In the genomic region with DNA sequence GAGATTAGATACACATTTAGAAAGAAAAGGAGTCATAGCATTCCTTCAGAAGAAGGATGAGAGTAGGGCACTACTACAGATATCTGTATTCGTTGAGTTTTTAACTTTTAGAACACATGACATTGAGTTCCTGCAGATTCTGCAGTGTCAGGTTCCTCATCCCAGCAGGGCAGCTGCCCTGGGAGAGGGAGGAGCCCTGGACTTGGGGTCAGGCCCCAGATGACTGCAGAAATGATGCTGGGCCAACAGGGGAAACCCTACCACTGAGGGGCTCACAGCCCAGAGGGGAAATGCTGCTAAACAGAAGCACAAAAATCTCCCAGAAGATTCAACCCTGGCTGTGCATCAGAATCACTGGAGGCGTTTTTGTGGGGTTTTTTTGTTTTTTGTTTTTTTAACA, we compare ENCODE assay signal across 23 cellular contexts.
"Had no signal": no experiment of that assay in that cellular context is flagged by ENCODE, and none has a peak within 500 bp of the region (broad histone marks: within the 10 kb centered on the region; RNA-seq: fewer than 3 reads in every experiment).

No MANE protein-coding gene starts in this region.

- H3K9me3 Mint-ChIP-seq: activated CD4-positive, alpha-beta memory T cell treated with anti-CD3 and anti-CD28 coated beads, Interleukin-2, amount 10 ng/mL, durations not matched to agents 7 days and 5 days; activated naive CD4-positive, alpha-beta T cell treated with anti-CD3 and anti-CD28 coated beads for 36 hours; activated T-helper 17 cell treated with anti-CD3 and anti-CD28 coated beads, Interleukin-2, amount 50 U/mL, for 72 hours; T-cell had no signal

- H3K4me1 ChIP-seq: breast epithelium had no signal

- H3K36me3 Mint-ChIP-seq: activated naive CD8-positive, alpha-beta T cell; T-cell had no signal

- H3K9me3 ChIP-seq: breast epithelium had no signal

- H3K27me3 Mint-ChIP-seq: activated T-helper 17 cell treated with anti-CD3 and anti-CD28 coated beads, Interleukin-2, amount 50 U/mL, for 72 hours had no signal

- H3K36me3 ChIP-seq: breast epithelium, WERI-Rb-1 had no signal

- H3K4me3 Mint-ChIP-seq: activated CD4-positive, alpha-beta memory T cell treated with anti-CD3 and anti-CD28 coated beads, Interleukin-2, amount 10 ng/mL, durations not matched to agents 7 days and 5 days; activated naive CD4-positive, alpha-beta T cell treated with anti-CD3 and anti-CD28 coated beads for 36 hours; activated naive CD8-positive, alpha-beta T cell; activated T-helper 17 cell treated with anti-CD3 and anti-CD28 coated beads, Interleukin-2, amount 50 U/mL, for 72 hours; T-cell had no signal

- H3K4me1 Mint-ChIP-seq: activated CD4-positive, alpha-beta memory T cell treated with anti-CD3 and anti-CD28 coated beads, Interleukin-2, amount 10 ng/mL, durations not matched to agents 7 days and 5 days; activated T-helper 17 cell treated with anti-CD3 and anti-CD28 coated beads, Interleukin-2, amount 50 U/mL, for 72 hours; T-cell had no signal

- H3K27ac ChIP-seq: breast epithelium, coronary artery, SK-N-MC, WERI-Rb-1 had no signal

- ATAC-seq: activated CD4-positive, CD25-positive, alpha-beta regulatory T cell treated with anti-CD3 and anti-CD28 coated beads, Interleukin-2, amount 50 U/mL, for 24 hours; activated T-helper 17 cell treated with anti-CD3 and anti-CD28 coated beads, Interleukin-2, amount 50 U/mL, for 72 hours; T-cell had no signal

- H3K27ac Mint-ChIP-seq: activated CD4-positive, alpha-beta memory T cell treated with anti-CD3 and anti-CD28 coated beads, Interleukin-2, amount 10 ng/mL, durations not matched to agents 7 days and 5 days; activated naive CD4-positive, alpha-beta T cell treated with anti-CD3 and anti-CD28 coated beads for 36 hours; activated naive CD8-positive, alpha-beta T cell; activated T-helper 17 cell treated with anti-CD3 and anti-CD28 coated beads, Interleukin-2, amount 50 U/mL, for 72 hours; T-cell had no signal

- H3K27me3 ChIP-seq: breast epithelium had no signal

- DNase-seq: activated CD4-positive, alpha-beta memory T cell treated with anti-CD3 and anti-CD28 coated beads, Interleukin-2, amount 10 ng/mL, durations not matched to agents 7 days and 5 days; activated CD4-positive, alpha-beta T cell treated with anti-CD3 and anti-CD28 coated beads for 4 hours; activated gamma-delta T cell; activated naive CD4-positive, alpha-beta T cell treated with anti-CD3 and anti-CD28 coated beads for 36 hours; activated T-cell treated with anti-CD3 and anti-CD28 coated beads for 4 hours; activated T-cell treated with anti-CD3 and anti-CD28 coated beads, Interleukin-2, amount 50 U/mL, for 48 hours; anterior cingulate cortex; caudate nucleus; NCI-H1092; NCI-H1930; NCI-H2171; NCI-H2227 treated with DMSO at 0.1 percent for 48 hours; NCI-H446 treated with DMSO at 0.1 percent for 48 hours; NCI-H524 treated with DMSO at 0.1 percent for 48 hours; SIG-M5; T-cell; WERI-Rb-1 had no signal

- H3K4me3 ChIP-seq: breast epithelium, coronary artery, SK-N-MC had no signal
